Comparison of ENCODE assay signal across 1 cellular context in genomic region chr1:234505774-234506114, GRCh38.
TF ChIP-seq lines count a peak whose summit lies in the region.

No MANE protein-coding gene starts in this region.

TF ChIP-seq in HepG2, 621 proteins besides CTCF, POLR2A, EP300 and RAD21 (continued from another document):
- no peak for TF ChIP-seq ATF5 (CRISPR knock-in tag; IDR thresholded peaks at IDR 0.05; ENCODE audit: low read depth)
- no peak for TF ChIP-seq ZNF652 (CRISPR knock-in tag; IDR thresholded peaks at IDR 0.05; ENCODE audit: borderline replicate concordance, low read depth)
- no peak for TF ChIP-seq ZBTB43 (CRISPR knock-in tag; conservative IDR thresholded peaks at IDR 0.05)
- no peak for TF ChIP-seq MED8 (CRISPR knock-in tag; IDR thresholded peaks at IDR 0.05; ENCODE audit: insufficient replicate concordance)
- TF ChIP-seq CREBL2 (CRISPR knock-in tag; IDR thresholded peaks at IDR 0.05; ENCODE audit: borderline replicate concordance): no peak
- no peak for TF ChIP-seq SETDB1 (CRISPR knock-in tag; IDR thresholded peaks at IDR 0.05; ENCODE audit: borderline replicate concordance)
- TF ChIP-seq ADNP (CRISPR knock-in tag; IDR thresholded peaks at IDR 0.05): no peak
- no peak for TF ChIP-seq ZNF280D (CRISPR knock-in tag; IDR thresholded peaks at IDR 0.05)
- no peak for TF ChIP-seq ZFY (CRISPR knock-in tag; IDR thresholded peaks at IDR 0.05)
- no peak for TF ChIP-seq ZNF607 (CRISPR knock-in tag; IDR thresholded peaks at IDR 0.05; ENCODE audit: borderline replicate concordance)
- no peak for TF ChIP-seq ZBTB46 (CRISPR knock-in tag; IDR thresholded peaks at IDR 0.05; ENCODE audit: borderline replicate concordance)
